19 cellular contexts compared by ENCODE assay signal in genomic region chrX:65894138-65894537, GRCh38.
DNase-seq lines count a peak whose midpoint lies in the region; ATAC-seq lines count a peak whose summit lies in the region.
"Had no signal": no experiment of that assay in that cellular context is flagged by ENCODE, and none has a peak within 500 bp of the region (broad histone marks: within the 10 kb centered on the region; RNA-seq: fewer than 3 reads in every experiment).

No MANE protein-coding gene starts in this region.

- no peak overlapping the region for H3K27ac Mint-ChIP-seq in activated naive CD8-positive, alpha-beta T cell treated with anti-CD3 and anti-CD28 coated beads, Interleukin-2, amount 50 U/mL, for 24 hours
- no peak overlapping the region for H3K27ac Mint-ChIP-seq in activated naive CD8-positive, alpha-beta T cell treated with anti-CD3 and anti-CD28 coated beads for 36 hours
- H3K27ac Mint-ChIP-seq in activated CD4-positive, alpha-beta memory T cell treated with anti-CD3 and anti-CD28 coated beads, Interleukin-2, amount 10 ng/mL, durations not matched to agents 7 days and 5 days = no peak overlapping the region
- H3K27ac Mint-ChIP-seq: CD4-positive, alpha-beta T cell had no signal

- DNase-seq in activated naive CD8-positive, alpha-beta T cell treated with anti-CD3 and anti-CD28 coated beads, Interleukin-2, amount 50 U/mL, for 24 hours = peak; percentile 5
- no peak for DNase-seq in activated naive CD8-positive, alpha-beta T cell treated with anti-CD3 and anti-CD28 coated beads for 36 hours
- peak; percentile 24 for DNase-seq in activated CD4-positive, alpha-beta memory T cell treated with anti-CD3 and anti-CD28 coated beads, Interleukin-2, amount 10 ng/mL, durations not matched to agents 7 days and 5 days
- DNase-seq in kidney tubule cell (ENCODE audit: low spot score) (peak; percentile 1), ureter (ENCODE audit: low spot score) (peak; percentile 45)
- DNase-seq: activated CD4-positive, alpha-beta T cell treated with anti-CD3 and anti-CD28 coated beads, Interleukin-2, amount 50 U/mL, for 4 hours; amniotic stem cell; caudate nucleus; effector CD8-positive, alpha-beta T cell; heart right ventricle; NCI-H1092; NCI-H526 treated with DMSO at 0.1 percent for 48 hours; SK-N-SH; stimulated activated CD4-positive, alpha-beta T cell treated with anti-CD3 and anti-CD28 coated beads, Interleukin-12 subunit alpha, Interleukin-12 subunit beta, amount 100 ng/mL, for 4 hours; stomach had no signal

- ATAC-seq in activated naive CD8-positive, alpha-beta T cell treated with anti-CD3 and anti-CD28 coated beads, Interleukin-2, amount 50 U/mL, for 24 hours = no peak
- ATAC-seq in HG02623 (IDR thresholded peaks at IDR 0.05; ENCODE audit: unreplicated experiment) (no peak), GM19463 (IDR thresholded peaks at IDR 0.05; ENCODE audit: unreplicated experiment) (no peak), HG03469 (IDR thresholded peaks at IDR 0.05; ENCODE audit: unreplicated experiment) (no peak)
- ATAC-seq: heart right ventricle had no signal

- CTCF ChIA-PET in activated CD4-positive, alpha-beta memory T cell treated with anti-CD3 and anti-CD28 coated beads, Interleukin-2, amount 10 ng/mL, durations not matched to agents 7 days and 5 days (lab: Charles Lee) = no interaction called here

- no peak overlapping the region for H3K4me3 Mint-ChIP-seq in activated naive CD8-positive, alpha-beta T cell treated with anti-CD3 and anti-CD28 coated beads, Interleukin-2, amount 50 U/mL, for 24 hours
- H3K4me3 Mint-ChIP-seq in activated naive CD8-positive, alpha-beta T cell treated with anti-CD3 and anti-CD28 coated beads for 36 hours = no peak overlapping the region
- H3K4me3 Mint-ChIP-seq in activated CD4-positive, alpha-beta memory T cell treated with anti-CD3 and anti-CD28 coated beads, Interleukin-2, amount 10 ng/mL, durations not matched to agents 7 days and 5 days = no peak overlapping the region
- H3K4me3 Mint-ChIP-seq: CD4-positive, alpha-beta T cell had no signal

- H3K9me3 Mint-ChIP-seq in activated naive CD8-positive, alpha-beta T cell treated with anti-CD3 and anti-CD28 coated beads, Interleukin-2, amount 50 U/mL, for 24 hours = peaks cover 8% of the 10 kb centered on the region
- peaks cover 3% of the 10 kb centered on the region for H3K9me3 Mint-ChIP-seq in activated naive CD8-positive, alpha-beta T cell treated with anti-CD3 and anti-CD28 coated beads for 36 hours
- H3K9me3 Mint-ChIP-seq in activated CD4-positive, alpha-beta memory T cell treated with anti-CD3 and anti-CD28 coated beads, Interleukin-2, amount 10 ng/mL, durations not matched to agents 7 days and 5 days = no peaks in the 10 kb centered on the region
- H3K9me3 Mint-ChIP-seq: CD4-positive, alpha-beta T cell had no signal

- POLR2A ChIA-PET in activated CD4-positive, alpha-beta memory T cell treated with anti-CD3 and anti-CD28 coated beads, Interleukin-2, amount 10 ng/mL, durations not matched to agents 7 days and 5 days (lab: Charles Lee) = no interaction called here

- H3K27me3 Mint-ChIP-seq in activated naive CD8-positive, alpha-beta T cell treated with anti-CD3 and anti-CD28 coated beads, Interleukin-2, amount 50 U/mL, for 24 hours = no peaks in the 10 kb centered on the region
- H3K27me3 Mint-ChIP-seq in activated naive CD8-positive, alpha-beta T cell treated with anti-CD3 and anti-CD28 coated beads for 36 hours = no peaks in the 10 kb centered on the region
- H3K27me3 Mint-ChIP-seq in activated CD4-positive, alpha-beta memory T cell treated with anti-CD3 and anti-CD28 coated beads, Interleukin-2, amount 10 ng/mL, durations not matched to agents 7 days and 5 days = no peaks in the 10 kb centered on the region
- H3K27me3 Mint-ChIP-seq: CD4-positive, alpha-beta T cell had no signal

- no peaks in the 10 kb centered on the region for H3K36me3 Mint-ChIP-seq in activated naive CD8-positive, alpha-beta T cell treated with anti-CD3 and anti-CD28 coated beads, Interleukin-2, amount 50 U/mL, for 24 hours (ENCODE audit: low read depth)
- peaks cover 3% of the 10 kb centered on the region for H3K36me3 Mint-ChIP-seq in activated naive CD8-positive, alpha-beta T cell treated with anti-CD3 and anti-CD28 coated beads for 36 hours
- peaks cover 10% of the 10 kb centered on the region for H3K36me3 Mint-ChIP-seq in activated CD4-positive, alpha-beta memory T cell treated with anti-CD3 and anti-CD28 coated beads, Interleukin-2, amount 10 ng/mL, durations not matched to agents 7 days and 5 days (ENCODE audit: low read depth)

- H3K4me1 Mint-ChIP-seq in activated naive CD8-positive, alpha-beta T cell treated with anti-CD3 and anti-CD28 coated beads, Interleukin-2, amount 50 U/mL, for 24 hours = peaks cover 34% of the 10 kb centered on the region
- peaks cover 9% of the 10 kb centered on the region for H3K4me1 Mint-ChIP-seq in activated naive CD8-positive, alpha-beta T cell treated with anti-CD3 and anti-CD28 coated beads for 36 hours
- H3K4me1 Mint-ChIP-seq in activated CD4-positive, alpha-beta memory T cell treated with anti-CD3 and anti-CD28 coated beads, Interleukin-2, amount 10 ng/mL, durations not matched to agents 7 days and 5 days = peaks cover 28% of the 10 kb centered on the region
